ENCODE assay signal across 16 cellular contexts in genomic region chr14:92409069-92409468, GRCh38.
DNase-seq lines count a peak whose midpoint lies in the region; ATAC-seq, FAIRE-seq and TF ChIP-seq lines count a peak whose summit lies in the region.
"Had no signal": no experiment of that assay in that cellular context is flagged by ENCODE, and none has a peak within 500 bp of the region (broad histone marks: within the 10 kb centered on the region; RNA-seq: fewer than 3 reads in every experiment).

No MANE protein-coding gene starts in this region.

- in situ Hi-C loops in GM23248 (cut with MboI): no loop called here

- peak; percentile 40 for FAIRE-seq in bronchial epithelial cell (lab: Jason Lieb, UNC)
- FAIRE-seq: K562 had no signal

- H3K27me3 Mint-ChIP-seq in activated CD8-positive, alpha-beta T cell treated with anti-CD3 and anti-CD28 coated beads, Interleukin-2, amount 10 ng/mL, durations not matched to agents 7 days and 5 days (ENCODE audit: low read depth): peaks cover 20% of the 10 kb centered on the region

- H3K4me1 Mint-ChIP-seq in activated CD8-positive, alpha-beta T cell treated with anti-CD3 and anti-CD28 coated beads, Interleukin-2, amount 10 ng/mL, durations not matched to agents 7 days and 5 days (ENCODE audit: low read depth): no peaks in the 10 kb centered on the region
- H3K4me1 Mint-ChIP-seq: activated CD4-positive, alpha-beta T cell treated with anti-CD3 and anti-CD28 coated beads, Interleukin-2, amount 10 ng/mL, durations not matched to agents 24 days and 14 days; activated naive CD8-positive, alpha-beta T cell treated with anti-CD3 and anti-CD28 coated beads, Interleukin-2, amount 10 ng/mL, durations not matched to agents 7 days and 5 days had no signal

- peaks cover 2% of the 10 kb centered on the region for H3K36me3 Mint-ChIP-seq in activated CD8-positive, alpha-beta T cell treated with anti-CD3 and anti-CD28 coated beads, Interleukin-2, amount 10 ng/mL, durations not matched to agents 7 days and 5 days (ENCODE audit: low read depth)

- no peaks in the 10 kb centered on the region for H3K9me3 Mint-ChIP-seq in activated CD8-positive, alpha-beta T cell treated with anti-CD3 and anti-CD28 coated beads, Interleukin-2, amount 10 ng/mL, durations not matched to agents 7 days and 5 days (ENCODE audit: insufficient read depth)

- no peak overlapping the region for H3K9ac ChIP-seq in GM23248
- no peak overlapping the region for H3K9ac ChIP-seq in smooth muscle cell (ENCODE audit: low read depth)

- H3K4me3 ChIP-seq in GM23248 (no peak overlapping the region), bronchial epithelial cell (ENCODE audit: low read depth, low read length) (no peak overlapping the region), hepatocyte (no peak overlapping the region), smooth muscle cell (no peak overlapping the region)
- H3K4me3 ChIP-seq: K562, vagina had no signal

- DNase-seq in GM23248 (peak; percentile 25), bronchial epithelial cell (ENCODE audit: low read depth) (no peak), hepatocyte (ENCODE audit: low spot score) (no peak), smooth muscle cell (lab: John Stamatoyannopoulos, UW; ENCODE audit: unreplicated experiment) (no peak), NCI-H2227 (lab: John Stamatoyannopoulos, UW; ENCODE audit: unreplicated experiment) (no peak), HUDEP-2 (lab: John Stamatoyannopoulos, UW; ENCODE audit: unreplicated experiment in 76 of 76) (no peak)
- DNase-seq in activated CD8-positive, alpha-beta T cell treated with anti-CD3 and anti-CD28 coated beads, Interleukin-2, amount 10 ng/mL, durations not matched to agents 7 days and 5 days: no peak
- DNase-seq: activated CD4-positive, alpha-beta T cell treated with anti-CD3 and anti-CD28 coated beads, Interleukin-2, amount 10 ng/mL, durations not matched to agents 24 days and 14 days; activated naive CD8-positive, alpha-beta T cell treated with anti-CD3 and anti-CD28 coated beads, Interleukin-2, amount 10 ng/mL, durations not matched to agents 7 days and 5 days; activated T-cell treated with anti-CD3 and anti-CD28 coated beads, Interleukin-2, amount 50 U/mL, for 4 hours; central memory CD4-positive, alpha-beta T cell; NCI-H226; stimulated activated naive CD8-positive, alpha-beta T cell treated with anti-CD3 and anti-CD28 coated beads, Interleukin-15, Interleukin-2, amounts not matched to agents 100 U/mL and 50 U/mL, for 24 hours had no signal

- H3K27ac ChIP-seq in GM23248 (no peak overlapping the region), hepatocyte (peak overlapping the region; percentile 58), smooth muscle cell (ENCODE audit: low read depth) (peak overlapping the region; percentile 78)
- H3K27ac ChIP-seq: vagina had no signal

- CTCF ChIA-PET in activated CD8-positive, alpha-beta T cell treated with anti-CD3 and anti-CD28 coated beads, Interleukin-2, amount 10 ng/mL, durations not matched to agents 7 days and 5 days (lab: Charles Lee): no interaction called here

- H3K9me2 ChIP-seq in GM23248 (ENCODE audit: insufficient read depth) (no peaks in the 10 kb centered on the region), hepatocyte (replicated peaks; ENCODE audit: insufficient read depth) (no peaks in the 10 kb centered on the region)

- H3K4me2 ChIP-seq in GM23248 (ENCODE audit: unreplicated experiment): peak overlapping the region; percentile 8
- no peak overlapping the region for H3K4me2 ChIP-seq in hepatocyte
- peak overlapping the region; percentile 41 for H3K4me2 ChIP-seq in smooth muscle cell

- WGBS in GM23248 (ENCODE audit: low coverage in 1 of 2, low lambda C conversion rate in 2 of 2, missing lambda C conversion rate in 2 of 2), 2 experiments: 64 to 75% methylated on average over 6 of the region's 6 CpGs
- 89% methylated on average over 6 of the region's 6 CpGs for WGBS in hepatocyte (ENCODE audit: low lambda C conversion rate, missing lambda C conversion rate)
- WGBS in smooth muscle cell (ENCODE audit: low lambda C conversion rate): 83% methylated on average over 6 of the region's 6 CpGs

- H3K79me2 ChIP-seq in GM23248 (ENCODE audit: insufficient read depth): no peaks in the 10 kb centered on the region
- H3K79me2 ChIP-seq in hepatocyte: no peaks in the 10 kb centered on the region
- H3K79me2 ChIP-seq in smooth muscle cell (ENCODE audit: low read depth): no peaks in the 10 kb centered on the region

- H3K4me1 ChIP-seq in GM23248 (ENCODE audit: insufficient read depth): peaks cover 18% of the 10 kb centered on the region
- H3K4me1 ChIP-seq in hepatocyte (ENCODE audit: insufficient read depth): no peaks in the 10 kb centered on the region
- H3K4me1 ChIP-seq in smooth muscle cell (ENCODE audit: low read depth): peaks cover 6% of the 10 kb centered on the region
- H3K4me1 ChIP-seq: vagina had no signal

- ATAC-seq in activated CD8-positive, alpha-beta T cell treated with anti-CD3 and anti-CD28 coated beads, Interleukin-2, amount 10 ng/mL, durations not matched to agents 7 days and 5 days: no peak
- no peak for ATAC-seq in GM18511 (IDR thresholded peaks at IDR 0.05; ENCODE audit: unreplicated experiment)
- ATAC-seq: activated T-cell treated with anti-CD3 and anti-CD28 coated beads, Interleukin-2, amount 50 U/mL, for 4 hours; K562; stimulated activated naive CD8-positive, alpha-beta T cell treated with anti-CD3 and anti-CD28 coated beads, Interleukin-15, Interleukin-2, amounts not matched to agents 100 U/mL and 50 U/mL, for 24 hours had no signal

- H3K4me3 Mint-ChIP-seq in activated CD8-positive, alpha-beta T cell treated with anti-CD3 and anti-CD28 coated beads, Interleukin-2, amount 10 ng/mL, durations not matched to agents 7 days and 5 days: no peak overlapping the region
- H3K4me3 Mint-ChIP-seq: activated CD4-positive, alpha-beta T cell treated with anti-CD3 and anti-CD28 coated beads, Interleukin-2, amount 10 ng/mL, durations not matched to agents 24 days and 14 days; activated naive CD8-positive, alpha-beta T cell treated with anti-CD3 and anti-CD28 coated beads, Interleukin-2, amount 10 ng/mL, durations not matched to agents 7 days and 5 days; activated T-cell treated with anti-CD3 and anti-CD28 coated beads, Interleukin-2, amount 50 U/mL, for 4 hours had no signal

- TF ChIP-seq CTCF in bronchial epithelial cell (IDR thresholded peaks at IDR 0.05; ENCODE audit: insufficient read depth, low read length, severe bottlenecking) (no peak), hepatocyte (IDR thresholded peaks at IDR 0.05; ENCODE audit: poor library complexity) (no peak), smooth muscle cell (IDR thresholded peaks at IDR 0.05; ENCODE audit: borderline replicate concordance, insufficient read depth, poor library complexity, severe bottlenecking) (no peak)

- H2AFZ ChIP-seq in GM23248 (peak overlapping the region; percentile 6; the same call in 1 of the 2 replicates), hepatocyte (no peak overlapping the region), smooth muscle cell (ENCODE audit: low read depth) (no peak overlapping the region)

- H4K20me1 ChIP-seq in GM23248 (ENCODE audit: insufficient read depth) (no peaks in the 10 kb centered on the region), hepatocyte (ENCODE audit: insufficient read depth, poor library complexity, severe bottlenecking) (no peaks in the 10 kb centered on the region), smooth muscle cell (ENCODE audit: low read depth) (no peaks in the 10 kb centered on the region)

- H3K27ac Mint-ChIP-seq in activated CD8-positive, alpha-beta T cell treated with anti-CD3 and anti-CD28 coated beads, Interleukin-2, amount 10 ng/mL, durations not matched to agents 7 days and 5 days: no peak overlapping the region
- H3K27ac Mint-ChIP-seq: activated CD4-positive, alpha-beta T cell treated with anti-CD3 and anti-CD28 coated beads, Interleukin-2, amount 10 ng/mL, durations not matched to agents 24 days and 14 days; activated naive CD8-positive, alpha-beta T cell treated with anti-CD3 and anti-CD28 coated beads, Interleukin-2, amount 10 ng/mL, durations not matched to agents 7 days and 5 days had no signal

- H3K36me3 ChIP-seq in GM23248 (ENCODE audit: low read depth): no peaks in the 10 kb centered on the region
- H3K36me3 ChIP-seq in bronchial epithelial cell (ENCODE audit: control insufficient read depth, insufficient read depth, low read length): no peaks in the 10 kb centered on the region
- H3K36me3 ChIP-seq in hepatocyte (replicated peaks; ENCODE audit: insufficient read depth, low read depth): no peaks in the 10 kb centered on the region
- H3K36me3 ChIP-seq in smooth muscle cell (ENCODE audit: low read depth): no peaks in the 10 kb centered on the region
- H3K36me3 ChIP-seq: vagina had no signal

- H3K9me3 ChIP-seq in GM23248 (ENCODE audit: low read depth) (no peaks in the 10 kb centered on the region), hepatocyte (ENCODE audit: low read depth) (no peaks in the 10 kb centered on the region), smooth muscle cell (replicated peaks; ENCODE audit: low read depth) (no peaks in the 10 kb centered on the region)
- H3K9me3 ChIP-seq: vagina had no signal

- H3F3A ChIP-seq in GM23248 (ENCODE audit: insufficient read depth) (peaks cover 15% of the 10 kb centered on the region; the same call in 1 of the 2 replicates), smooth muscle cell (ENCODE audit: low read depth) (no peaks in the 10 kb centered on the region)

- POLR2A ChIA-PET in activated CD8-positive, alpha-beta T cell treated with anti-CD3 and anti-CD28 coated beads, Interleukin-2, amount 10 ng/mL, durations not matched to agents 7 days and 5 days (lab: Charles Lee): no interaction called here

- H3K27me3 ChIP-seq in GM23248 (replicated peaks; ENCODE audit: insufficient read depth) (no peaks in the 10 kb centered on the region), bronchial epithelial cell (ENCODE audit: control insufficient read depth, insufficient read depth, low read length) (no peaks in the 10 kb centered on the region), hepatocyte (no peaks in the 10 kb centered on the region), smooth muscle cell (ENCODE audit: low read depth) (no peaks in the 10 kb centered on the region)
- H3K27me3 ChIP-seq: vagina had no signal
